8 cellular contexts compared by ENCODE assay signal in the genomic region with DNA sequence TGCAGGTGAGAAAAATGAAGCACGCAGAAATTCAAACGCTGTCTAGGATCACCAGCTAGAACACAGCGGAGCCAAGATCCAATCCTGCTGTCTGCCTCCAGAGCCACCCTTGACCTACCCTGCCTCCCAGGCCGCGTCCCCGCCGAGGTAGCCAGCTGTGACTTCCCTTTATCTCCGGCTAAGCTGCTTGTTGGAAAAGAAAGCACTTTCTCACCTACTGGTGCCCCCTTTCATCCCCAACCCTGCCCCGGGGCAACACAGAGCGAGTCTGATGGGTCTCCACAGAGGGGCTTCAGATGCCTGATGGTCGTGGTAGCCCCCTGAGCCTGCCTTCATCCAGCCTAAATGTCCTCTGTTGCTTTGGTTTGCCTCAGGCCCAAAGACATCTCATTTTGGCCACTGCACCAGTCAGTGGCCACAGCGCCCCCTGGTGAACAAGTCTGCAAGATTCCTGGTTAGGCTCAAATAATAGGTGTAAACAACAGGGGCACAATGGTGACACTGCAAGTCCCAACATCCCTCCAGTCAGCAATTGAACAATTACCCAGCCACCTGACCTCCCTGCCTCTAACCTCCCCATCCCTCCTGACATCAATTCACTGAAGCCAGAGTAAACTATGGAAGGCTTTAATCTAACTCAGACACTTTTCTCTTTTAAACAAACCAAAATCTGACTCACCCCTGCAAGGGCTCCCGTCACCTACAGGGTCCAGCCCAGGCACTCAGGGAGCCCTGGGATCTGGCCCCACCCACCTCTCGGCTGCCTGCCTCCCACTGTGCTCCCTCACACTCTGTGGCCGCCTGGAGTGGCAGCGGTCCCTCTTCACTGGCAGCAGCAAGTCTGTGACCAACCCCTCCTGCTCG. TPM values are rescaled to one million over a fixed set of nuclear protein-coding genes. Genes with fewer than 3 reads are reported as not detected.
DNase-seq lines count a peak whose midpoint lies in the region; ATAC-seq lines count a peak whose summit lies in the region.

No MANE protein-coding gene starts in this region.

- H3K27me3 ChIP-seq in mesenchymal stem cell (ENCODE audit: control insufficient read depth in 1 of 2, insufficient read depth in 1 of 2, low read length in 2 of 2): no peaks in the 10 kb centered on the region

- H3K4me2 ChIP-seq in mesenchymal stem cell (ENCODE audit: low read length, poor library complexity, severe bottlenecking): no peak overlapping the region

- H2BK12ac ChIP-seq in mesenchymal stem cell (ENCODE audit: low read length in 2 of 2): peak overlapping the region; percentile 80 to 82

- ATAC-seq in GM18519 (IDR thresholded peaks at IDR 0.05; ENCODE audit: low FRiP score, unreplicated experiment): no peak

- H2BK5ac ChIP-seq in mesenchymal stem cell (ENCODE audit: low read depth, low read length, poor library complexity, severe bottlenecking): no peak overlapping the region

- H3K27ac ChIP-seq in mesenchymal stem cell (ENCODE audit: low read length, poor library complexity, severe bottlenecking): no peak overlapping the region

- H3K4me3 ChIP-seq in mesenchymal stem cell (ENCODE audit: insufficient read depth in 1 of 2, low read depth in 1 of 2, low read length in 2 of 2): no peak overlapping the region

- peak overlapping the region; percentile 37 for H2BK120ac ChIP-seq in mesenchymal stem cell (ENCODE audit: low read depth, low read length)

- peak overlapping the region in 1 of 2 experiments; percentile 38 for H3K14ac ChIP-seq in mesenchymal stem cell (ENCODE audit: low read length in 2 of 2)

- WGBS in mesenchymal stem cell: 65% methylated on average over 15 of the region's 17 CpGs

- peaks cover 16 to 18% of the 10 kb centered on the region in 2 experiments for H3K36me3 ChIP-seq in mesenchymal stem cell (ENCODE audit: control insufficient read depth in 1 of 2, insufficient read depth in 2 of 2, low read depth in 1 of 2, low read length in 2 of 2)

- H2BK15ac ChIP-seq in mesenchymal stem cell (ENCODE audit: low read depth, poor library complexity, severe bottlenecking): peak overlapping the region; percentile 95

- peaks cover 20% of the 10 kb centered on the region for H3K4me1 ChIP-seq in mesenchymal stem cell (ENCODE audit: control insufficient read depth, insufficient read depth, low read depth, low read length)

- H3K79me1 ChIP-seq in mesenchymal stem cell (replicated peaks; ENCODE audit: low read length, poor library complexity, severe bottlenecking): peaks cover 4% of the 10 kb centered on the region

- H3K23ac ChIP-seq in mesenchymal stem cell (ENCODE audit: low read length in 2 of 2): peak overlapping the region in 1 of 2 experiments; percentile 96

- peak overlapping the region; percentile 71 to 85 for H3K4ac ChIP-seq in mesenchymal stem cell (ENCODE audit: low read depth in 1 of 2, low read length in 2 of 2)

- H3K18ac ChIP-seq in mesenchymal stem cell (ENCODE audit: low read depth in 1 of 2, low read length in 2 of 2): peak overlapping the region; percentile 82 to 95

- H2AFZ ChIP-seq in mesenchymal stem cell (ENCODE audit: low read depth, low read length): no peak overlapping the region

- H3K9ac ChIP-seq in mesenchymal stem cell (ENCODE audit: low read length): peak overlapping the region; percentile 52

- peak overlapping the region; percentile 96 for H4K91ac ChIP-seq in mesenchymal stem cell (ENCODE audit: low read length)

- no peaks in the 10 kb centered on the region for H3K9me3 ChIP-seq in mesenchymal stem cell (ENCODE audit: control insufficient read depth, low read length)

- H4K8ac ChIP-seq in mesenchymal stem cell (ENCODE audit: low read length): peak overlapping the region; percentile 96

- peak overlapping the region; percentile 81 for H2AK5ac ChIP-seq in mesenchymal stem cell (ENCODE audit: low read length, severe bottlenecking)

- DNase-seq in COR-L47 (lab: John Stamatoyannopoulos, UW) (peak; percentile 45), H4 (ENCODE audit: low spot score) (peak; percentile 70), NCI-H226 (peak; percentile 39), ecto neural progenitor cell (ENCODE audit: low spot score) (peak; percentile 83), mesenchymal stem cell (peak; percentile 77)
- peak; percentile 80 to 84 for DNase-seq in activated CD4-positive, alpha-beta T cell treated with anti-CD3 and anti-CD28 coated beads, Interleukin-2, amount 50 U/mL, for 48 hours
- peak; percentile 61 to 64 for DNase-seq in stimulated activated CD8-positive, alpha-beta memory T cell treated with anti-CD3 and anti-CD28 coated beads, Interleukin-2, amount 100 ng/mL, for 48 hours (ENCODE audit: low read depth in 2 of 2)

RNA-seq across cellular contexts. Expression of gene BCL2L10, which starts 27.3 kb away (rescaled TPM):
- total RNA-seq in H4 (2014; rRNA removed; shearing (Covaris generic)): not detected in 2 replicates
- 0.06 TPM for polyA plus RNA-seq in mesenchymal stem cell (2013, experiment 1 of 2)
- polyA plus RNA-seq in mesenchymal stem cell (2013, experiment 2 of 2): not detected

RNA-seq across cellular contexts. Expression of gene GNB5, which starts 51.4 kb away (rescaled TPM):
- total RNA-seq in H4 (2014; rRNA removed; shearing (Covaris generic)): 12.9 and 25.6 TPM in 2 replicates
- 15.8 TPM for polyA plus RNA-seq in mesenchymal stem cell (2013, experiment 1 of 2)
- 15.7 TPM for polyA plus RNA-seq in mesenchymal stem cell (2013, experiment 2 of 2)
